ENCODE assay signal across 25 cellular contexts in the genomic region with DNA sequence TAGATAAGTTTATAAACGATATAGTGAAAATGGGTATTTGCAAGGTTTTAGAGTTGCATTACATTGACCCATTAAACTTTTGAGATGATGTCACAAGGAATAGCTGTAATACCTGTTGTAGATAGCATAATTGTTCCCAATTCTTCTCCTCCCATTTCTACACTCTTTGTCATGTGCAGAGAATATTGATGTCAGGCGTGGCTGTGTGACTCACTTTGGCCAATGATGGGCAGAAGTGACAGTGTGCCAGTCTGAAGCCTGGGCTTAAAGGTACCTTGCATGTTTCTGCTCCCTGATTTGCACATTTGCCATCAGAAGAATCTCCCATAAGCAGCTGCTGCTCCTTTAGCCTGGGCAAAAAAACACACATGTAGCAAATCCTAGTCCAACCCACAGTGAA. TPM values are rescaled to one million over a fixed set of nuclear protein-coding genes. Genes with fewer than 3 reads are reported as not detected.
A peak's percentile ranks its signal among the peaks of the same experiment; 100 is the strongest.
DNase-seq lines count a peak whose midpoint lies in the region; ATAC-seq and TF ChIP-seq lines count a peak whose summit lies in the region.
"Had no signal": no experiment of that assay in that cellular context is flagged by ENCODE, and none has a peak within 500 bp of the region (broad histone marks: within the 10 kb centered on the region; RNA-seq: fewer than 3 reads in every experiment).

No MANE protein-coding gene starts in this region.

- H3K27me3 ChIP-seq in RWPE2 (ENCODE audit: insufficient read depth, poor library complexity, severe bottlenecking) (no peaks in the 10 kb centered on the region), esophagus muscularis mucosa (no peaks in the 10 kb centered on the region), upper lobe of left lung (no peaks in the 10 kb centered on the region), dorsolateral prefrontal cortex (peaks cover 0 to 24% (median 0%) of the 10 kb centered on the region in 45 donors)

- DNase-seq in HFFc6 = no peak
- no peak for DNase-seq in RWPE2 (ENCODE audit: low spot score)
- peak; percentile 77 for DNase-seq in esophagus muscularis mucosa (ENCODE audit: extremely low spot score)
- DNase-seq in osteocyte (ENCODE audit: extremely low spot score, unreplicated experiment) = peak; percentile 34
- DNase-seq in upper lobe of left lung = no peak
- DNase-seq in activated CD4-positive, CD25-positive, alpha-beta regulatory T cell (lab: John Stamatoyannopoulos, UW) = no peak
- DNase-seq in dorsolateral prefrontal cortex = no peak
- DNase-seq: C1 segment of cervical spinal cord; CD4-positive, alpha-beta memory T cell; COR-L47; DMS 273 treated with DMSO at 0.1 percent for 48 hours; DMS79; EL; GDM1; GM23248; H7; KBM-7; MM.1S; NCI-H1417; NCI-H1694; NCI-H2029 treated with DMSO at 0.1 percent for 48 hours; NCI-H446 treated with DMSO at 0.1 percent for 48 hours; NCI-H526 had no signal

- ATAC-seq in RWPE2 (ENCODE audit: low read depth) (peak; percentile 46; the same call in 2 of the 3 replicates), upper lobe of left lung (ENCODE audit: low FRiP score in 2 of 2) (no peak)
- ATAC-seq: GM12878 had no signal

- H3K9me3 ChIP-seq in RWPE2 (ENCODE audit: severe bottlenecking) (no peaks in the 10 kb centered on the region), esophagus muscularis mucosa (no peaks in the 10 kb centered on the region), upper lobe of left lung (no peaks in the 10 kb centered on the region)

- H3K27me3 Mint-ChIP-seq in HFFc6 (ENCODE audit: insufficient read depth) = no peaks in the 10 kb centered on the region
- H3K27me3 Mint-ChIP-seq in osteocyte (ENCODE audit: unreplicated experiment) = no peaks in the 10 kb centered on the region

- H3K4me1 Mint-ChIP-seq in HFFc6 (ENCODE audit: low read depth) (peaks cover 54% of the 10 kb centered on the region), osteocyte (ENCODE audit: unreplicated experiment) (peaks cover 32% of the 10 kb centered on the region)
- H3K4me1 Mint-ChIP-seq: CD4-positive, alpha-beta memory T cell had no signal

- no peak for TF ChIP-seq CTCF in HFFc6 (IDR thresholded peaks at IDR 0.05)
- TF ChIP-seq CTCF in RWPE2 (IDR thresholded peaks at IDR 0.05; ENCODE audit: poor library complexity, severe bottlenecking) = no peak
- TF ChIP-seq CTCF in esophagus muscularis mucosa (IDR thresholded peaks at IDR 0.05) = no peak
- TF ChIP-seq CTCF in osteocyte (IDR thresholded peaks at IDR 0.05) = no peak
- no peak for TF ChIP-seq CTCF in upper lobe of left lung (IDR thresholded peaks at IDR 0.05)
- TF ChIP-seq CTCF in dorsolateral prefrontal cortex (IDR thresholded peaks at IDR 0.05 in 54 of 56, conservative IDR thresholded peaks at IDR 0.05 in 2 of 56; ENCODE audit: low read depth in 1 of 56, partially characterized antibody in 56 of 56) = no peak

- no peak overlapping the region for H3K4me3 Mint-ChIP-seq in HFFc6
- no peak overlapping the region for H3K4me3 Mint-ChIP-seq in osteocyte (ENCODE audit: unreplicated experiment)
- H3K4me3 Mint-ChIP-seq: CD4-positive, alpha-beta memory T cell had no signal

- 89% methylated on average over 2 of the region's 2 CpGs for WGBS in esophagus muscularis mucosa
- 81 to 95% methylated on average over 2 of the region's 2 CpGs for WGBS in upper lobe of left lung, 2 donors

- H3K27ac Mint-ChIP-seq in HFFc6 (peak overlapping the region; percentile 13; the same call in 1 of the 2 replicates), osteocyte (ENCODE audit: unreplicated experiment) (no peak overlapping the region)
- H3K27ac Mint-ChIP-seq: CD4-positive, alpha-beta memory T cell had no signal

- H3K4me3 ChIP-seq in RWPE2 (ENCODE audit: severe bottlenecking) = no peak overlapping the region
- no peak overlapping the region for H3K4me3 ChIP-seq in esophagus muscularis mucosa
- H3K4me3 ChIP-seq in upper lobe of left lung = no peak overlapping the region
- no peak overlapping the region for H3K4me3 ChIP-seq in dorsolateral prefrontal cortex
- H3K4me3 ChIP-seq: GM12878, GM23248 had no signal

- H3K36me3 Mint-ChIP-seq in HFFc6 (ENCODE audit: low read depth) = peaks cover 6% of the 10 kb centered on the region
- no peaks in the 10 kb centered on the region for H3K36me3 Mint-ChIP-seq in osteocyte (ENCODE audit: unreplicated experiment)
- H3K36me3 Mint-ChIP-seq: CD4-positive, alpha-beta memory T cell had no signal

- H3K27ac ChIP-seq in RWPE2 (ENCODE audit: poor library complexity, severe bottlenecking) (peak overlapping the region; percentile 52), esophagus muscularis mucosa (replicated peaks in 1 of 4) (no peak overlapping the region), upper lobe of left lung (no peak overlapping the region), dorsolateral prefrontal cortex (no peak overlapping the region)

- TF ChIP-seq POLR2A in esophagus muscularis mucosa (IDR thresholded peaks at IDR 0.05; ENCODE audit: low read depth) = no peak
- no peak for TF ChIP-seq POLR2A in upper lobe of left lung (IDR thresholded peaks at IDR 0.05)

- H3K9me3 Mint-ChIP-seq in HFFc6 = peaks cover 8% of the 10 kb centered on the region
- H3K9me3 Mint-ChIP-seq in osteocyte (ENCODE audit: unreplicated experiment) = peaks cover 4% of the 10 kb centered on the region

- H3K4me1 ChIP-seq in RWPE2 (ENCODE audit: insufficient read depth, poor library complexity, severe bottlenecking) = peaks cover 28% of the 10 kb centered on the region
- no peaks in the 10 kb centered on the region for H3K4me1 ChIP-seq in esophagus muscularis mucosa
- H3K4me1 ChIP-seq in upper lobe of left lung = no peaks in the 10 kb centered on the region

- intact Hi-C loops in esophagus muscularis mucosa (cut with DNase I) (no loop called here), dorsolateral prefrontal cortex (cut with DNase I) (no loop called here)

- H3K36me3 ChIP-seq in RWPE2 (ENCODE audit: low read depth) (no peaks in the 10 kb centered on the region), esophagus muscularis mucosa (no peaks in the 10 kb centered on the region), upper lobe of left lung (no peaks in the 10 kb centered on the region)

- TF ChIP-seq EP300 in esophagus muscularis mucosa (IDR thresholded peaks at IDR 0.05) (no peak), upper lobe of left lung (IDR thresholded peaks at IDR 0.05) (no peak)

RNA-seq across cellular contexts. Expression of gene CCBE1, which starts 26.9 kb away (rescaled TPM):
- 100 to 1,000 TPM; 161 to 223 (median 206) TPM for total RNA-seq in HFFc6 (2021; fragmentation: NEBNext Ultra II Directional; extraction: Animal tissue kit (Norgen Biotek cat#: 25700))
- total RNA-seq in esophagus muscularis mucosa (10 to 100 TPM in 1 of 4 donors, 1 to 10 TPM in 3; 1.6 to 11.1 (median 2.7) TPM), osteocyte (22.8 and 30.9 TPM in 2 replicates), upper lobe of left lung (10 to 100 TPM in 4 of 6 donors, 1 to 10 TPM in 2; 8.7 to 23.6 (median 12.3) TPM), dorsolateral prefrontal cortex (1 to 10 TPM in 114 of 120 experiments, under 1 TPM in 6; 0.71 to 7.9 (median 2.8) TPM)
- total RNA-seq: A673; CD4-positive, alpha-beta memory T cell had no signal

Comparison
In these comparisons a context has a peak if more than half of its experiments do, and no peak if none do; other contexts are left out.
1. DNase-seq: peak in esophagus muscularis mucosa (single experiment) and osteocyte (single experiment); none in HFFc6 (single experiment), RWPE2 (single experiment), upper lobe of left lung (0 of 2), activated CD4-positive, CD25-positive, alpha-beta regulatory T cell (0 of 4) and dorsolateral prefrontal cortex (0 of 10).